ENCODE assay signal across 19 cellular contexts in the genomic region with DNA sequence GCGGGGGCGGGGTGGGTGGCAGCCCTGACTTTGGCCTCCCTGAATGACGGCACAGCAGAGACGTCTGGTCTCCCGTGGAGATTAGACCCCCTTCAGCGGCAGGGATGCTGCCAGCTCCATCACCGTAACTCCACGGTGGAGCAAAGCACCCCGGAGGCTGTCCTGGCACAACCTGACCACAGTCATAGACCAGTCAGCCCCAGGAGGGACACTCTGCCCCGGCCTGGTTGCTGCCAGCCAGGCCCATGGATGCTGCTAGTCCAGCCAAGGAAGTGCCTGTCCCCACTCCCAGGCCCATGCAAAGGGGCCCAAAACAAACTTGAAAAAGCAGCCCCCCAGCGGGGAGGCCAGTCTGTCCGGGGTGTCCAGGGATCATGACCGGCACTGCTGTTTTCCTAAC. TPM values are rescaled to one million over a fixed set of nuclear protein-coding genes. Genes with fewer than 3 reads are reported as not detected.
A peak's percentile ranks its signal among the peaks of the same experiment; 100 is the strongest.
DNase-seq lines count a peak whose midpoint lies in the region; ATAC-seq and TF ChIP-seq lines count a peak whose summit lies in the region.
"Had no signal": no experiment of that assay in that cellular context is flagged by ENCODE, and none has a peak within 500 bp of the region (broad histone marks: within the 10 kb centered on the region; RNA-seq: fewer than 3 reads in every experiment).

No MANE protein-coding gene starts in this region.

- TF ChIP-seq POLR2A in heart left ventricle (IDR thresholded peaks at IDR 0.05): no peak

- CTCF ChIA-PET in activated naive CD4-positive, alpha-beta T cell treated with anti-CD3 and anti-CD28 coated beads, Interleukin-2, amount 10 ng/mL, durations not matched to agents 7 days and 5 days (lab: Charles Lee): no interaction called here

- H3K27me3 Mint-ChIP-seq in osteocyte (ENCODE audit: unreplicated experiment): peaks cover 72% of the 10 kb centered on the region
- H3K27me3 Mint-ChIP-seq in activated T-helper 17 cell treated with anti-CD3 and anti-CD28 coated beads, Interleukin-2, amount 50 U/mL, for 72 hours: peaks cover 41% of the 10 kb centered on the region
- peaks cover 33% of the 10 kb centered on the region for H3K27me3 Mint-ChIP-seq in activated naive CD4-positive, alpha-beta T cell treated with anti-CD3 and anti-CD28 coated beads, Interleukin-2, amount 10 ng/mL, durations not matched to agents 7 days and 5 days

- H3K27me3 ChIP-seq in right atrium auricular region (no peaks in the 10 kb centered on the region), heart left ventricle (peaks cover 0 to 31% (median 4%) of the 10 kb centered on the region in 9 donors)

- no peak for ATAC-seq in heart left ventricle
- ATAC-seq in activated T-helper 17 cell treated with anti-CD3 and anti-CD28 coated beads, Interleukin-2, amount 50 U/mL, for 72 hours (replicated peaks): no peak

- H3K9me3 Mint-ChIP-seq in osteocyte (ENCODE audit: unreplicated experiment): no peaks in the 10 kb centered on the region
- no peaks in the 10 kb centered on the region for H3K9me3 Mint-ChIP-seq in activated T-helper 17 cell treated with anti-CD3 and anti-CD28 coated beads, Interleukin-2, amount 50 U/mL, for 72 hours
- H3K9me3 Mint-ChIP-seq in activated naive CD4-positive, alpha-beta T cell treated with anti-CD3 and anti-CD28 coated beads, Interleukin-2, amount 10 ng/mL, durations not matched to agents 7 days and 5 days: no peaks in the 10 kb centered on the region

- H3K36me3 ChIP-seq in right atrium auricular region: no peaks in the 10 kb centered on the region
- H3K36me3 ChIP-seq in heart left ventricle: no peaks in the 10 kb centered on the region
- H3K36me3 ChIP-seq: HAP-1 had no signal

- no peaks in the 10 kb centered on the region for H3K36me3 Mint-ChIP-seq in osteocyte (ENCODE audit: unreplicated experiment)
- H3K36me3 Mint-ChIP-seq in activated T-helper 17 cell treated with anti-CD3 and anti-CD28 coated beads, Interleukin-2, amount 50 U/mL, for 72 hours (ENCODE audit: low read depth): no peaks in the 10 kb centered on the region
- no peaks in the 10 kb centered on the region for H3K36me3 Mint-ChIP-seq in activated naive CD4-positive, alpha-beta T cell treated with anti-CD3 and anti-CD28 coated beads, Interleukin-2, amount 10 ng/mL, durations not matched to agents 7 days and 5 days

- peak; percentile 38 for DNase-seq in right atrium auricular region (ENCODE audit: low spot score)
- DNase-seq in heart left ventricle: no peak
- DNase-seq in ecto neural progenitor cell (ENCODE audit: low spot score): peak; percentile 32
- DNase-seq in osteocyte (ENCODE audit: extremely low spot score, unreplicated experiment): peak; percentile 82
- no peak for DNase-seq in activated naive CD4-positive, alpha-beta T cell treated with anti-CD3 and anti-CD28 coated beads, Interleukin-2, amount 10 ng/mL, durations not matched to agents 7 days and 5 days
- DNase-seq in SIG-M5 treated with dmso at 0.1 percent for 504 hours (lab: John Stamatoyannopoulos, UW; ENCODE audit: unreplicated experiment): no peak
- DNase-seq: COR-L47; DMS153; EL; NCI-H187 treated with DMSO at 0.1 percent for 48 hours; NCI-H345; NCI-H69; NK-92 treated with Interleukin-12 subunit alpha and Interleukin-12 subunit beta, amount 100 ng/mL, for 24 hours had no signal

- H3K9me3 ChIP-seq in right atrium auricular region: no peaks in the 10 kb centered on the region
- H3K9me3 ChIP-seq in heart left ventricle: no peaks in the 10 kb centered on the region
- H3K9me3 ChIP-seq: HAP-1 had no signal

- H3K4me1 ChIP-seq in right atrium auricular region (no peaks in the 10 kb centered on the region), heart left ventricle (peaks cover 0 to 12% (median 0%) of the 10 kb centered on the region in 12 donors)
- H3K4me1 ChIP-seq: HAP-1 had no signal

- no peak overlapping the region for H3K27ac Mint-ChIP-seq in osteocyte (ENCODE audit: unreplicated experiment)
- H3K27ac Mint-ChIP-seq in activated T-helper 17 cell treated with anti-CD3 and anti-CD28 coated beads, Interleukin-2, amount 50 U/mL, for 72 hours: no peak overlapping the region
- H3K27ac Mint-ChIP-seq in activated naive CD4-positive, alpha-beta T cell treated with anti-CD3 and anti-CD28 coated beads, Interleukin-2, amount 10 ng/mL, durations not matched to agents 7 days and 5 days: no peak overlapping the region

- H3K4me1 Mint-ChIP-seq in osteocyte (ENCODE audit: unreplicated experiment): peaks cover 8% of the 10 kb centered on the region
- H3K4me1 Mint-ChIP-seq in activated T-helper 17 cell treated with anti-CD3 and anti-CD28 coated beads, Interleukin-2, amount 50 U/mL, for 72 hours: no peaks in the 10 kb centered on the region
- no peaks in the 10 kb centered on the region for H3K4me1 Mint-ChIP-seq in activated naive CD4-positive, alpha-beta T cell treated with anti-CD3 and anti-CD28 coated beads, Interleukin-2, amount 10 ng/mL, durations not matched to agents 7 days and 5 days

- no peak overlapping the region for H3K4me3 Mint-ChIP-seq in osteocyte (ENCODE audit: unreplicated experiment)
- no peak overlapping the region for H3K4me3 Mint-ChIP-seq in activated T-helper 17 cell treated with anti-CD3 and anti-CD28 coated beads, Interleukin-2, amount 50 U/mL, for 72 hours
- H3K4me3 Mint-ChIP-seq in activated naive CD4-positive, alpha-beta T cell treated with anti-CD3 and anti-CD28 coated beads, Interleukin-2, amount 10 ng/mL, durations not matched to agents 7 days and 5 days: no peak overlapping the region

- TF ChIP-seq CTCF in right atrium auricular region (IDR thresholded peaks at IDR 0.05) (no peak), heart left ventricle (IDR thresholded peaks at IDR 0.05) (no peak), osteocyte (IDR thresholded peaks at IDR 0.05) (no peak)

- 90 to 100% (median 92%) methylated on average over 7 to 13 of the region's 13 CpGs for WGBS in heart left ventricle, 4 donors

- H3K4me3 ChIP-seq in right atrium auricular region: no peak overlapping the region
- H3K4me3 ChIP-seq in heart left ventricle: no peak overlapping the region
- H3K4me3 ChIP-seq: HAP-1 had no signal

- H3K27ac ChIP-seq in right atrium auricular region (no peak overlapping the region), heart left ventricle (no peak overlapping the region)
- H3K27ac ChIP-seq: C4-2B, HL-60, RWPE1 had no signal

- intact Hi-C loops in heart left ventricle (cut with DNase I): loop anchor here in 1 of 10 donors (10.0 kb wide), 1 partner anchor 58 kb away; no protein-coding TSS in a partner anchor

RNA-seq across cellular contexts. Expression of gene ANO1, which starts 11.5 kb away (rescaled TPM):
- total RNA-seq in right atrium auricular region (10 to 100 TPM; 10.2 to 29.4 TPM), heart left ventricle (10 to 100 TPM in 4 of 9 donors, 1 to 10 TPM in 5; 4.2 to 17.8 (median 9.8) TPM), osteocyte (not detected in 2 replicates)
- polyA plus RNA-seq in heart left ventricle: 1 to 10 TPM; 5.1 to 6.1 TPM
- total RNA-seq in activated T-helper 17 cell treated with anti-CD3 and anti-CD28 coated beads, Interleukin-2, amount 50 U/mL, for 72 hours: under 1 TPM; 0.09 to 0.11 TPM
- total RNA-seq: OCI-LY7 had no signal

Comparison
In these comparisons a context has a peak if more than half of its experiments do, and no peak if none do; other contexts are left out.
1. DNase-seq: peak in right atrium auricular region (single experiment), ecto neural progenitor cell (single experiment) and osteocyte (single experiment); none in heart left ventricle (0 of 5), activated naive CD4-positive, alpha-beta T cell treated with anti-CD3 and anti-CD28 coated beads, Interleukin-2, amount 10 ng/mL, durations not matched to agents 7 days and 5 days (single experiment) and SIG-M5 treated with dmso at 0.1 percent for 504 hours (single experiment).